ENCODE assay signal across 22 cellular contexts in genomic region chr5:39355324-39355723, GRCh38. TPM values are rescaled to one million over a fixed set of nuclear protein-coding genes. Genes with fewer than 3 reads are reported as not detected.
DNase-seq lines count a peak whose midpoint lies in the region; ATAC-seq, FAIRE-seq and TF ChIP-seq lines count a peak whose summit lies in the region.
"Had no signal": no experiment of that assay in that cellular context is flagged by ENCODE, and none has a peak within 500 bp of the region (broad histone marks: within the 10 kb centered on the region; RNA-seq: fewer than 3 reads in every experiment).

No MANE protein-coding gene starts in this region.

- no peak overlapping the region for H3K4me3 Mint-ChIP-seq in stimulated activated naive B cell treated with anti-CD40 and anti-IgM and Interleukin-4, amounts not matched to agents 10 μg/mL and 1 μg/mL and 100 μg/mL, for 72 hours
- H3K4me3 Mint-ChIP-seq: CD8-positive, alpha-beta T cell; H9 had no signal

- DNase-seq in A172 (ENCODE audit: low spot score) (peak; percentile 15), ELR (ENCODE audit: low read depth) (peak; percentile 41), bronchial epithelial cell (ENCODE audit: low read depth) (peak; percentile 54), foreskin fibroblast (peak; percentile 24 to 55), HuH-7.5 (ENCODE audit: low spot score) (no peak), testis (no peak)
- no peak for DNase-seq in stimulated activated naive B cell treated with anti-CD40 and anti-IgM and Interleukin-4, amounts not matched to agents 10 μg/mL and 1 μg/mL and 100 μg/mL, for 72 hours
- DNase-seq: CD8-positive, alpha-beta T cell; DMS79 treated with DMSO at 0.1 percent for 48 hours; H9; IMR-90; NCI-H1417 treated with DMSO at 0.1 percent for 48 hours; NCI-H187 treated with DMSO at 0.1 percent for 48 hours; NCI-H345; NCI-H524 treated with DMSO at 0.1 percent for 48 hours; PC-9 had no signal

- H3K27me3 ChIP-seq in bronchial epithelial cell (ENCODE audit: control insufficient read depth, insufficient read depth, low read length) (no peaks in the 10 kb centered on the region), testis (no peaks in the 10 kb centered on the region)
- H3K27me3 ChIP-seq: BLaER1 treated with 17β-estradiol and CSF1 and Interleukin-3, amounts not matched to agents 10 nM and 100 nM; SJSA1 had no signal

- H3K9me3 Mint-ChIP-seq in stimulated activated naive B cell treated with anti-CD40 and anti-IgM and Interleukin-4, amounts not matched to agents 10 μg/mL and 1 μg/mL and 100 μg/mL, for 72 hours: peaks cover 16% of the 10 kb centered on the region in 2 donors

- H3K4me3 ChIP-seq in bronchial epithelial cell (ENCODE audit: low read depth, low read length) (no peak overlapping the region), foreskin fibroblast (ENCODE audit: low read depth in 1 of 2, low read length in 2 of 2) (no peak overlapping the region), testis (no peak overlapping the region)
- H3K4me3 ChIP-seq: A549; BLaER1 treated with 17β-estradiol and CSF1 and Interleukin-3, amounts not matched to agents 10 nM and 100 nM; PC-9; SJSA1 had no signal

- no peak for TF ChIP-seq CTCF in bronchial epithelial cell (IDR thresholded peaks at IDR 0.05; ENCODE audit: insufficient read depth, low read length, severe bottlenecking)
- no peak for TF ChIP-seq CTCF in foreskin fibroblast (IDR thresholded peaks at IDR 0.05; ENCODE audit: low read depth, low read length)
- TF ChIP-seq CTCF in testis (IDR thresholded peaks at IDR 0.05): no peak

- H3K36me3 ChIP-seq in bronchial epithelial cell (ENCODE audit: control insufficient read depth, insufficient read depth, low read length) (no peaks in the 10 kb centered on the region), testis (ENCODE audit: low read depth, missing control alignments) (no peaks in the 10 kb centered on the region)
- H3K36me3 ChIP-seq: BLaER1 treated with 17β-estradiol and CSF1 and Interleukin-3, amounts not matched to agents 10 nM and 100 nM; SJSA1 had no signal

- H3K9me3 ChIP-seq in testis: no peaks in the 10 kb centered on the region
- H3K9me3 ChIP-seq: SJSA1 had no signal

- intact Hi-C loops in testis (cut with DNase I; ENCODE audit: low total_unique reads): no loop called here

- WGBS in testis, 2 donors: 54 to 83% methylated on average over 3 of the region's 3 CpGs

- no peaks in the 10 kb centered on the region for H3K4me1 ChIP-seq in testis
- H3K4me1 ChIP-seq: A549 had no signal

- no peak for FAIRE-seq in bronchial epithelial cell (lab: Jason Lieb, UNC)
- FAIRE-seq: A549, D721Med, G401.6 had no signal

- H3K27ac ChIP-seq in testis: no peak overlapping the region
- H3K27ac ChIP-seq: A549; BLaER1 treated with 17β-estradiol and CSF1 and Interleukin-3, amounts not matched to agents 10 nM and 100 nM; PC-9; SJSA1 had no signal

- no peak for ATAC-seq in stimulated activated naive B cell treated with anti-CD40 and anti-IgM and Interleukin-4, amounts not matched to agents 10 μg/mL and 1 μg/mL and 100 μg/mL, for 72 hours (replicated peaks)
- ATAC-seq: A549; CD8-positive, alpha-beta T cell had no signal

- H3K36me3 Mint-ChIP-seq in stimulated activated naive B cell treated with anti-CD40 and anti-IgM and Interleukin-4, amounts not matched to agents 10 μg/mL and 1 μg/mL and 100 μg/mL, for 72 hours: peaks cover 0 to 3% of the 10 kb centered on the region in 2 donors
- H3K36me3 Mint-ChIP-seq: CD8-positive, alpha-beta T cell had no signal

- H3K4me1 Mint-ChIP-seq in stimulated activated naive B cell treated with anti-CD40 and anti-IgM and Interleukin-4, amounts not matched to agents 10 μg/mL and 1 μg/mL and 100 μg/mL, for 72 hours: peaks cover 3 to 11% of the 10 kb centered on the region in 2 donors

- peaks cover 0 to 11% of the 10 kb centered on the region in 2 donors for H3K27me3 Mint-ChIP-seq in stimulated activated naive B cell treated with anti-CD40 and anti-IgM and Interleukin-4, amounts not matched to agents 10 μg/mL and 1 μg/mL and 100 μg/mL, for 72 hours

- no peak for TF ChIP-seq POLR2A in testis (IDR thresholded peaks at IDR 0.05)

- H3K27ac Mint-ChIP-seq in stimulated activated naive B cell treated with anti-CD40 and anti-IgM and Interleukin-4, amounts not matched to agents 10 μg/mL and 1 μg/mL and 100 μg/mL, for 72 hours: no peak overlapping the region
- H3K27ac Mint-ChIP-seq: CD8-positive, alpha-beta T cell; H9 had no signal

RNA-seq across cellular contexts. Expression of gene C9, which starts 9.0 kb away (rescaled TPM):
- total RNA-seq in A172 (2014; rRNA removed; shearing (Covaris generic)): not detected in 2 replicates
- not detected in 2 replicates for total RNA-seq in bronchial epithelial cell
- total RNA-seq in testis: under 1 TPM; 0.16 to 0.74 TPM
- 0.95 TPM for polyA plus RNA-seq in testis (ENCODE audit: insufficient read depth, low read depth, low replicate concordance)
- total RNA-seq: CD8-positive, alpha-beta T cell; H9; IMR-90; MCF 10A; PC-9 had no signal
- polyA plus RNA-seq: IMR-90 had no signal

Comparison
In these comparisons a context has a peak if more than half of its experiments do, and no peak if none do; other contexts are left out.
1. DNase-seq: peak in A172 (single experiment), ELR (single experiment), bronchial epithelial cell (single experiment) and foreskin fibroblast (2 of 2); none in HuH-7.5 (single experiment), stimulated activated naive B cell treated with anti-CD40 and anti-IgM and Interleukin-4, amounts not matched to agents 10 μg/mL and 1 μg/mL and 100 μg/mL, for 72 hours (single experiment) and testis (single experiment).